Comparison of ENCODE assay signal across 18 cellular contexts in the genomic region with DNA sequence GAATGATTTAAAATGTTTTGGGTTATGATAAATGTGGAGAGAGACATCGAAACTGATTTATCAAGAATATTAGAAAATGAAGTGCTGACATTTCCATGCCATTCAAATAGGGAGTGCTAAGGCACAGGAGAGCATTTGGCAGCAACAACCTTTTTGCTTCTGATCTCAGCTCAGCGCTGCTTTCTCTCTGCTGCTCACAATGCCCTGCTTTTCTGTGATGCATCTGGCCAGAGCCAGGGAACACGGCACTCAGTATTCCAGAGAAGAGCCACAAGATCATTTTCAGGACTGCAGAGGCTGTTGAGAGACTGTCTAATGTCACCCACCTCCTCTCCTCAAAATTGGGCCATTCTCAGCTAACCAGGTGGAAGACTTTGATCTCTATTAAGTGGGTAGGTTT. TPM values are rescaled to one million over a fixed set of nuclear protein-coding genes. Genes with fewer than 3 reads are reported as not detected.
"Had no signal": no experiment of that assay in that cellular context is flagged by ENCODE, and none has a peak within 500 bp of the region (broad histone marks: within the 10 kb centered on the region; RNA-seq: fewer than 3 reads in every experiment).

No MANE protein-coding gene starts in this region.

- DNase-seq: colonic mucosa; dermis blood vessel endothelial cell; erythroblast; foreskin keratinocyte; heart right ventricle; islet precursor cell; mammary epithelial cell; naive B cell; sigmoid colon; stimulated activated CD4-positive, alpha-beta T cell treated with anti-CD3 and anti-CD28 coated beads, Interleukin-2, amount 100 ng/mL, for 24 hours; stimulated activated CD4-positive, alpha-beta T cell treated with anti-CD3 and anti-CD28 coated beads, Interleukin-4, amount 100 ng/mL, for 4 hours; stimulated activated naive B cell treated with anti-CD40 and anti-IgM and Interleukin-4, amounts not matched to agents 10 μg/mL and 1 μg/mL and 100 μg/mL, for 72 hours; tibial artery; upper lobe of left lung; uterus had no signal

- H3K27me3 Mint-ChIP-seq: naive B cell; stimulated activated naive B cell treated with anti-CD40 and anti-IgM and Interleukin-4, amounts not matched to agents 10 μg/mL and 1 μg/mL and 100 μg/mL, for 72 hours had no signal

- H3K4me3 Mint-ChIP-seq: mesothelial cell of epicardium; naive B cell; nephron; stimulated activated naive B cell treated with anti-CD40 and anti-IgM and Interleukin-4, amounts not matched to agents 10 μg/mL and 1 μg/mL and 100 μg/mL, for 72 hours had no signal

- H3K27ac Mint-ChIP-seq: mesothelial cell of epicardium; nephron; stimulated activated naive B cell treated with anti-CD40 and anti-IgM and Interleukin-4, amounts not matched to agents 10 μg/mL and 1 μg/mL and 100 μg/mL, for 72 hours had no signal

- H3K9me3 Mint-ChIP-seq: mesothelial cell of epicardium; nephron; stimulated activated naive B cell treated with anti-CD40 and anti-IgM and Interleukin-4, amounts not matched to agents 10 μg/mL and 1 μg/mL and 100 μg/mL, for 72 hours had no signal

- H3K36me3 Mint-ChIP-seq: naive B cell; stimulated activated naive B cell treated with anti-CD40 and anti-IgM and Interleukin-4, amounts not matched to agents 10 μg/mL and 1 μg/mL and 100 μg/mL, for 72 hours had no signal

- ATAC-seq: foreskin keratinocyte; heart right ventricle; left lobe of liver; stimulated activated naive B cell treated with anti-CD40 and anti-IgM and Interleukin-4, amounts not matched to agents 10 μg/mL and 1 μg/mL and 100 μg/mL, for 72 hours had no signal

- H3K4me1 Mint-ChIP-seq: naive B cell; nephron; stimulated activated naive B cell treated with anti-CD40 and anti-IgM and Interleukin-4, amounts not matched to agents 10 μg/mL and 1 μg/mL and 100 μg/mL, for 72 hours had no signal

RNA-seq across cellular contexts. Expression of a gene that starts 28.1 kb away (rescaled TPM):
- polyA plus RNA-seq: foreskin keratinocyte had no signal
